In the genomic region with DNA sequence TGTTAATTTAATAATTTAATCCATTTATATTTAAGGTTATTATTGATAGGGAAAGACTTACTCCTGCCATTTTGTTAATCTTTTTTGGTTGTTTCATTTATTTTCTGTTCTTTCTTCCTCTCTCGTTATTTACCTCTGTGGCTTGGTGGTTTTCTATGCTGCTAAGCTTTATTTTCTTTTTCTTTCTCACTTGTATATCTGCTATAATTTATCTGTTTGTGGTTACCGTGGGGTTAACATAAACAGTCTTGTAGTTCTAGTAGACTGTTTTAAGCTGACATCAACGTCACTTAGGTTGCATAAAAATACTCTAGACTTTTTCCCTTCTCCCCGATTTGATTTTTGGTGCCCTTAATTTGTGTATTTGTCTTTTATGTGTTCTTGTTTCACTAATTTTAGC, we compare ENCODE assay signal across 25 cellular contexts.
DNase-seq lines count a peak whose midpoint lies in the region; ATAC-seq and TF ChIP-seq lines count a peak whose summit lies in the region.
"Had no signal": no experiment of that assay in that cellular context is flagged by ENCODE, and none has a peak within 500 bp of the region (broad histone marks: within the 10 kb centered on the region; RNA-seq: fewer than 3 reads in every experiment).

No MANE protein-coding gene starts in this region.

- no peaks in the 10 kb centered on the region for H4K20me1 ChIP-seq in KMS-11 (ENCODE audit: insufficient read depth)
- H4K20me1 ChIP-seq: BLaER1 treated with 17β-estradiol and CSF1 and Interleukin-3, amounts not matched to agents 10 nM and 100 nM had no signal

- H3K27me3 ChIP-seq in KMS-11 (ENCODE audit: insufficient read depth, low read depth): no peaks in the 10 kb centered on the region
- H3K27me3 ChIP-seq: BE2C; BLaER1 treated with 17β-estradiol and CSF1 and Interleukin-3, amounts not matched to agents 10 nM and 100 nM had no signal

- peak overlapping the region; percentile 51; the same call in 1 of the 2 replicates for H3K4me2 ChIP-seq in KMS-11
- H3K4me2 ChIP-seq: A549; BLaER1 treated with 17β-estradiol and CSF1 and Interleukin-3, amounts not matched to agents 10 nM and 100 nM had no signal

- TF ChIP-seq CTCF in KMS-11 (conservative IDR thresholded peaks at IDR 0.05; ENCODE audit: low read depth, low read length): no peak
- TF ChIP-seq CTCF in HFFc6 (IDR thresholded peaks at IDR 0.05): no peak

- H3K27me3 Mint-ChIP-seq in natural killer cell treated with Interleukin-12 subunit alpha and Interleukin-12 subunit beta and Interleukin-15 and Interleukin-18, amount 100 ng/mL, for 72 hours: no peaks in the 10 kb centered on the region
- no peaks in the 10 kb centered on the region for H3K27me3 Mint-ChIP-seq in HFFc6 (ENCODE audit: insufficient read depth)
- H3K27me3 Mint-ChIP-seq: CD4-positive, alpha-beta T cell; CD8-positive, alpha-beta memory T cell had no signal

- no peak overlapping the region for H3K4me3 ChIP-seq in KMS-11 (IDR thresholded peaks at IDR 0.05; ENCODE audit: insufficient read depth, low read depth, low read length)
- H3K4me3 ChIP-seq: A549; BLaER1 treated with 17β-estradiol and CSF1 and Interleukin-3, amounts not matched to agents 10 nM and 100 nM; GM12878; GM23248 had no signal

- H3K36me3 ChIP-seq in KMS-11 (ENCODE audit: insufficient read depth): no peaks in the 10 kb centered on the region
- H3K36me3 ChIP-seq: BE2C; BLaER1 treated with 17β-estradiol and CSF1 and Interleukin-3, amounts not matched to agents 10 nM and 100 nM had no signal

- H3K9me3 Mint-ChIP-seq in natural killer cell treated with Interleukin-12 subunit alpha and Interleukin-12 subunit beta and Interleukin-15 and Interleukin-18, amount 100 ng/mL, for 72 hours: peaks cover 11% of the 10 kb centered on the region
- H3K9me3 Mint-ChIP-seq in HFFc6: peaks cover 41% of the 10 kb centered on the region
- H3K9me3 Mint-ChIP-seq: H9 had no signal

- peak overlapping the region in 1 of 2 donors; percentile 9 for H3K27ac Mint-ChIP-seq in natural killer cell treated with Interleukin-12 subunit alpha and Interleukin-12 subunit beta and Interleukin-15 and Interleukin-18, amount 100 ng/mL, for 72 hours
- no peak overlapping the region for H3K27ac Mint-ChIP-seq in HFFc6
- H3K27ac Mint-ChIP-seq: CD14-positive monocyte; CD4-positive, alpha-beta T cell; H9 had no signal

- H3K4me1 Mint-ChIP-seq in natural killer cell treated with Interleukin-12 subunit alpha and Interleukin-12 subunit beta and Interleukin-15 and Interleukin-18, amount 100 ng/mL, for 72 hours (ENCODE audit: low read depth in 2 of 2): peaks cover 5% of the 10 kb centered on the region in 2 donors
- H3K4me1 Mint-ChIP-seq in HFFc6 (ENCODE audit: low read depth): no peaks in the 10 kb centered on the region
- H3K4me1 Mint-ChIP-seq: CD14-positive monocyte, H9 had no signal

- H3K4me1 ChIP-seq in KMS-11 (ENCODE audit: low read depth, poor library complexity, severe bottlenecking): peaks cover 15% of the 10 kb centered on the region
- H3K4me1 ChIP-seq: A549; BLaER1 treated with 17β-estradiol and CSF1 and Interleukin-3, amounts not matched to agents 10 nM and 100 nM had no signal

- no peak overlapping the region for H2AFZ ChIP-seq in KMS-11 (ENCODE audit: low read depth)
- H2AFZ ChIP-seq: GM23248 had no signal

- peak overlapping the region; percentile 31 for H3K4me3 Mint-ChIP-seq in natural killer cell treated with Interleukin-12 subunit alpha and Interleukin-12 subunit beta and Interleukin-15 and Interleukin-18, amount 100 ng/mL, for 72 hours
- H3K4me3 Mint-ChIP-seq in HFFc6: no peak overlapping the region
- H3K4me3 Mint-ChIP-seq: CD14-positive monocyte; CD4-positive, alpha-beta T cell; CD8-positive, alpha-beta memory T cell; H9 had no signal

- no peak overlapping the region for H3K27ac ChIP-seq in KMS-11
- H3K27ac ChIP-seq: A549; BLaER1 treated with 17β-estradiol and CSF1 and Interleukin-3, amounts not matched to agents 10 nM and 100 nM; GM23248 had no signal

- peak; percentile 3 for DNase-seq in OCI-M1 (lab: John Stamatoyannopoulos, UW)
- peak; percentile 12 for DNase-seq in left kidney (ENCODE audit: low read depth, low spot score)
- DNase-seq in natural killer cell treated with Interleukin-12 subunit alpha and Interleukin-12 subunit beta and Interleukin-15 and Interleukin-18, amount 100 ng/mL, for 72 hours (ENCODE audit: low spot score): no peak
- no peak for DNase-seq in HFFc6
- DNase-seq in NCI-H146 treated with DMSO at 0.1 percent for 48 hours (lab: John Stamatoyannopoulos, UW; ENCODE audit: unreplicated experiment): no peak
- DNase-seq in activated gamma-delta T cell (lab: John Stamatoyannopoulos, UW): no peak
- DNase-seq: 8988T; ACHN; AML-193; BE2C; CD4-positive, alpha-beta T cell; CD8-positive, alpha-beta memory T cell; DMS 273 treated with DMSO at 0.1 percent for 48 hours; DMS79; EL; GDM1; GM23248; H9 had no signal

- H3K79me2 ChIP-seq in KMS-11 (ENCODE audit: insufficient read depth, low read depth): no peaks in the 10 kb centered on the region

- no peak for ATAC-seq in natural killer cell treated with Interleukin-12 subunit alpha and Interleukin-12 subunit beta and Interleukin-15 and Interleukin-18, amount 100 ng/mL, for 72 hours
- ATAC-seq in HG02970 (IDR thresholded peaks at IDR 0.05; ENCODE audit: low FRiP score, unreplicated experiment): no peak
- ATAC-seq: A549, GM12878, HCT116 had no signal

- H3K9ac ChIP-seq in KMS-11: no peak overlapping the region
- H3K9ac ChIP-seq: BLaER1 treated with 17β-estradiol and CSF1 and Interleukin-3, amounts not matched to agents 10 nM and 100 nM; GM23248 had no signal

- peaks cover 6% of the 10 kb centered on the region for H3K36me3 Mint-ChIP-seq in natural killer cell treated with Interleukin-12 subunit alpha and Interleukin-12 subunit beta and Interleukin-15 and Interleukin-18, amount 100 ng/mL, for 72 hours
- no peaks in the 10 kb centered on the region; the same call in 1 of the 2 replicates for H3K36me3 Mint-ChIP-seq in HFFc6 (ENCODE audit: low read depth)
- H3K36me3 Mint-ChIP-seq: CD14-positive monocyte; CD8-positive, alpha-beta memory T cell had no signal

Comparison
In these comparisons a context has a peak if more than half of its experiments do, and no peak if none do; other contexts are left out.
1. DNase-seq: peak in OCI-M1 (single experiment) and left kidney (single experiment); none in natural killer cell treated with Interleukin-12 subunit alpha and Interleukin-12 subunit beta and Interleukin-15 and Interleukin-18, amount 100 ng/mL, for 72 hours (single experiment), HFFc6 (single experiment), NCI-H146 treated with DMSO at 0.1 percent for 48 hours (single experiment) and activated gamma-delta T cell (single experiment).